Comparison of ENCODE assay signal across 10 cellular contexts in genomic region chr19:53808710-53809125, GRCh38. TPM values are rescaled to one million over a fixed set of nuclear protein-coding genes. Genes with fewer than 3 reads are reported as not detected.
DNase-seq lines count a peak whose midpoint lies in the region; ATAC-seq and TF ChIP-seq lines count a peak whose summit lies in the region.
"Had no signal": no experiment of that assay in that cellular context is flagged by ENCODE, and none has a peak within 500 bp of the region (broad histone marks: within the 10 kb centered on the region; RNA-seq: fewer than 3 reads in every experiment).

No MANE protein-coding gene starts in this region.

- H3K27me3 ChIP-seq in MG63 = no peaks in the 10 kb centered on the region

- in situ Hi-C loops in astrocyte of the cerebellum (cut with HindIII; ENCODE audit: low sequenced_read_pairs) = no loop called here

- H3K9me3 ChIP-seq in MG63 = no peaks in the 10 kb centered on the region
- H3K9me3 ChIP-seq: thoracic aorta had no signal

- ATAC-seq in GM19324 (IDR thresholded peaks at IDR 0.05; ENCODE audit: low FRiP score, unreplicated experiment) = no peak
- no peak for ATAC-seq in GM21390 (IDR thresholded peaks at IDR 0.05; ENCODE audit: unreplicated experiment)
- ATAC-seq in HG03045 (IDR thresholded peaks at IDR 0.05; ENCODE audit: unreplicated experiment) = no peak

- H3K4me3 ChIP-seq in MG63 (no peak overlapping the region), astrocyte of the cerebellum (ENCODE audit: low read depth, low read length) (no peak overlapping the region)
- H3K4me3 ChIP-seq: thoracic aorta had no signal

- H3K36me3 ChIP-seq in MG63 = no peaks in the 10 kb centered on the region
- H3K36me3 ChIP-seq: thoracic aorta had no signal

- peak; percentile 76 for TF ChIP-seq CTCF in astrocyte of the cerebellum (IDR thresholded peaks at IDR 0.05; ENCODE audit: low read depth, low read length, missing control alignments)

- peak; percentile 61 for DNase-seq in DMS114 treated with DMSO at 0.1 percent for 48 hours (lab: John Stamatoyannopoulos, UW; ENCODE audit: unreplicated experiment)
- DNase-seq in MG63 = peak; percentile 30
- DNase-seq in astrocyte of the cerebellum (ENCODE audit: low read depth) = peak; percentile 28
- peak; percentile 68 to 79 for DNase-seq in lung microvascular endothelial cell (ENCODE audit: low read depth in 2 of 2)
- DNase-seq in OCI-M2 (lab: John Stamatoyannopoulos, UW; ENCODE audit: unreplicated experiment) = no peak
- DNase-seq: activated T-cell treated with anti-CD3 and anti-CD28 coated beads for 4 hours had no signal

RNA-seq across cellular contexts. Expression of gene NLRP12, which starts 15.4 kb away (rescaled TPM):
- not detected in 2 replicates for total RNA-seq in MG63 (2014; rRNA removed; shearing (Covaris generic); ENCODE audit: low replicate concordance)
- total RNA-seq in lung microvascular endothelial cell = 0.40 and 0.44 TPM in 2 replicates

RNA-seq across cellular contexts. Expression of gene MYADM, which starts 59.0 kb away (rescaled TPM):
- 8.3 and 18.7 TPM in 2 replicates for total RNA-seq in MG63 (2014; rRNA removed; shearing (Covaris generic); ENCODE audit: low replicate concordance)
- 4.8 and 8.3 TPM in 2 replicates for total RNA-seq in lung microvascular endothelial cell
